Comparison of ENCODE assay signal across 1 cellular context in genomic region chr18:6757966-6758365, GRCh38.
TF ChIP-seq lines count a peak whose summit lies in the region.

No MANE protein-coding gene starts in this region.

TF ChIP-seq in IMR-90, 13 proteins besides CTCF, POLR2A, EP300 and RAD21:
- TF ChIP-seq MXI1 (IDR thresholded peaks at IDR 0.05; ENCODE audit: borderline replicate concordance, low read depth, low read length) (no peak), CHD1 (IDR thresholded peaks at IDR 0.05; ENCODE audit: low read depth, low read length) (no peak), CEBPB (IDR thresholded peaks at IDR 0.05; ENCODE audit: low read depth, low read length) (no peak), MAFK (IDR thresholded peaks at IDR 0.05; ENCODE audit: low read depth, low read length) (no peak), ELK1 (IDR thresholded peaks at IDR 0.05; ENCODE audit: borderline replicate concordance, low read depth, low read length) (no peak), BHLHE40 (IDR thresholded peaks at IDR 0.05; ENCODE audit: low read depth, low read length) (no peak), NFE2L2 (IDR thresholded peaks at IDR 0.05; ENCODE audit: low read depth, low read length) (no peak)
